Comparison of ENCODE assay signal across 29 cellular contexts in the genomic region with DNA sequence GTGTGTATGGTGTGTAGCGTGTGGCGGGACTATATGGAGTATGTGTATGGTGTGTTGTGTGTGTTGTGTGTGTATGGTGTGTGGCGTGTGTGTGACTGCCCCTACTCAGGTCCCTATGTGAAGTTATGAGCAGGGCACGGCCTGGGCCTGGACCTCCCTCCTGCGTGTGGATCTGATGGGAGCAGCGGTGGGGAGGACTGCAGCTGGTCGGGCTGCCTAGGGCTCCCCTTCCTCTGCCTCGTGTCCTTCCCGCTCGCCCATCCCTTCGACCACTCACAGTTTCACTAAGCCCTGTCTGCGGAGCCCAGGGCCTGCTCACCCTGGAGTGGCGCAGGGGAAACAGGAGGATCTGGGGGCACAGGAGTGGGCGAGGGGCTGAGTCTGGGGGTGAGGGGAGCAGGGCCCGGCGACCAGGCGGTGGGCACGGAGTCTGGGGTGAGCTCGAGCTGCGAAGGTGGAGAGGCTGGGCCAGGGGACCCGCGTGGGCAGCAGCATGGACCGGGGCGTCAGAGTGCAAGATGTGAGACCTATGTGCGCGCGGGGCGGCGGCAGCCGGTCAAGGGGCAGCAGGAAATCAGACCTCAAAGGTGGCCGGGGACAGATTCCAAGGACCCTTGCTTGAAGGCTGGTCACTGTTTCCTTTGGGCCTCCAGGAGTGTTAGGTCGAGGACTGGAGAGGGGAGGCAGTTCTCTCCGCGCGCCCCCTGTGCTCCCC. TPM values are rescaled to one million over a fixed set of nuclear protein-coding genes. Genes with fewer than 3 reads are reported as not detected.
"Had no signal": no experiment of that assay in that cellular context is flagged by ENCODE, and none has a peak within 500 bp of the region (broad histone marks: within the 10 kb centered on the region; RNA-seq: fewer than 3 reads in every experiment).

No MANE protein-coding gene starts in this region.

- H3K4me1 Mint-ChIP-seq: neural progenitor cell had no signal

- H3K27me3 ChIP-seq: colonic mucosa, neural progenitor cell, right atrium auricular region, upper lobe of left lung had no signal

- H3K4me2 ChIP-seq: neural progenitor cell, smooth muscle cell had no signal

- H3K36me3 ChIP-seq: colonic mucosa, heart right ventricle, left lung, neural progenitor cell, prostate gland, right atrium auricular region, suprapubic skin, upper lobe of left lung had no signal

- H3K36me3 Mint-ChIP-seq: neural progenitor cell had no signal

- H3K9me3 ChIP-seq: colonic mucosa, prostate gland, right atrium auricular region, suprapubic skin, upper lobe of left lung had no signal

- ATAC-seq: heart right ventricle; left cardiac atrium; left lung; naive thymus-derived CD4-positive, alpha-beta T cell; sciatic nerve; stimulated activated naive CD8-positive, alpha-beta T cell treated with anti-CD3 and anti-CD28 coated beads, Interleukin-15, amount 100 ng/mL, for 72 hours had no signal

- DNase-seq: colonic mucosa; effector memory CD4-positive, alpha-beta T cell; heart right ventricle; hippocampal formation; left cardiac atrium; left lung; mesendoderm; midbrain; naive thymus-derived CD4-positive, alpha-beta T cell; nucleus accumbens; stimulated activated CD4-positive, alpha-beta T cell treated with anti-CD3 and anti-CD28 coated beads, Interleukin-12 subunit alpha, Interleukin-12 subunit beta, amount 100 ng/mL, for 4 hours; stimulated activated CD4-positive, alpha-beta T cell treated with anti-CD3 and anti-CD28 coated beads, Interleukin-1b, Interleukin-23, amount 100 ng/mL, for 48 hours; stimulated activated CD4-positive, alpha-beta T cell treated with anti-CD3 and anti-CD28 coated beads, Interleukin-4, amount 100 ng/mL, for 1 hour; stimulated activated CD8-positive, alpha-beta memory T cell treated with anti-CD3 and anti-CD28 coated beads, Interleukin-4, amount 100 ng/mL, for 48 hours; stimulated activated naive CD4-positive, alpha-beta T cell; stimulated activated naive CD8-positive, alpha-beta T cell treated with anti-CD3 and anti-CD28 coated beads, Interleukin-15, amount 100 ng/mL, for 72 hours had no signal

- H3K4me1 ChIP-seq: colonic mucosa, neural progenitor cell had no signal

- H3K4me3 Mint-ChIP-seq: dendritic cell treated with granulocyte-macrophage colony-stimulating factor and Interleukin-4, amounts not matched to agents 40 ng/mL and 50 ng/mL, for 4 days; naive thymus-derived CD4-positive, alpha-beta T cell; nephron; neural progenitor cell; stimulated activated naive CD8-positive, alpha-beta T cell treated with anti-CD3 and anti-CD28 coated beads, Interleukin-15, amount 100 ng/mL, for 72 hours had no signal

- H3K4me3 ChIP-seq: colonic mucosa, heart right ventricle, left lung, neural progenitor cell, prostate gland, right atrium auricular region, smooth muscle cell, suprapubic skin, upper lobe of left lung had no signal

- H3K27ac Mint-ChIP-seq: dendritic cell treated with granulocyte-macrophage colony-stimulating factor and Interleukin-4, amounts not matched to agents 40 ng/mL and 50 ng/mL, for 4 days; neural progenitor cell; stimulated activated naive CD8-positive, alpha-beta T cell treated with anti-CD3 and anti-CD28 coated beads, Interleukin-15, amount 100 ng/mL, for 72 hours had no signal

- H2AFZ ChIP-seq: neural progenitor cell had no signal

- H3K27ac ChIP-seq: colonic mucosa, heart right ventricle, left lung, neural progenitor cell, prostate gland, right atrium auricular region, suprapubic skin, upper lobe of left lung had no signal

- H3K9ac ChIP-seq: neural progenitor cell had no signal

RNA-seq across cellular contexts. Expression of a gene that starts 26.6 kb away (rescaled TPM):
- total RNA-seq: colonic mucosa; glomerular endothelial cell; left lung; lower leg skin; lung microvascular endothelial cell; naive thymus-derived CD4-positive, alpha-beta T cell; osteocyte; sciatic nerve; suprapubic skin had no signal
- polyA plus RNA-seq: heart right ventricle; naive thymus-derived CD4-positive, alpha-beta T cell; smooth muscle cell had no signal
